Comparison of ENCODE assay signal across 10 cellular contexts in the genomic region with DNA sequence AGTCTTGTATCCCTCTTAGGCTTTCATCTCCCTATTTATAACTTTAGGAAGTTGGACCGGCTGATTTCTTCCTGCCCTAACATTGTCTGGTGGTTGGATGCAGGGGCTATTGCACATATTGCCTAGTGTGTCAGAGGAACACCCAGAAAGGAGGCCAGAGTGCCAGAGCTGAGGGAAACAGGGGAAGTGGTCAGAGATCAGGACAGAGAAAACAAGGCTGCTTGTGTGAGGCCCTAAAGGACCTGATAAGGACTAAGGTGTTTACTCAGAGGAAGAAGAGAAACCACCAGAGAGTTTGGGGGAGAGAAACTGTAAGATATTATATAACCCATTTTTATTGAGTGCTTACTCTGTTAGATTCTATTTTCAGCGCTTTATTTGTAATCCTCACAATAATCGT. TPM values are rescaled to one million over a fixed set of nuclear protein-coding genes. Genes with fewer than 3 reads are reported as not detected.
DNase-seq lines count a peak whose midpoint lies in the region; ATAC-seq lines count a peak whose summit lies in the region.
"Had no signal": no experiment of that assay in that cellular context is flagged by ENCODE, and none has a peak within 500 bp of the region (broad histone marks: within the 10 kb centered on the region; RNA-seq: fewer than 3 reads in every experiment).

No MANE protein-coding gene starts in this region.

- H3K4me1 Mint-ChIP-seq in natural killer cell treated with Interleukin-12 subunit alpha and Interleukin-12 subunit beta and Interleukin-15 and Interleukin-18, amount 100 ng/mL, for 72 hours (ENCODE audit: low read depth in 2 of 2) = peaks cover 9 to 20% of the 10 kb centered on the region in 2 donors

- DNase-seq in amniotic epithelial cell (ENCODE audit: low read depth) = peak; percentile 50
- DNase-seq in natural killer cell treated with Interleukin-12 subunit alpha and Interleukin-12 subunit beta and Interleukin-15 and Interleukin-18, amount 100 ng/mL, for 72 hours (ENCODE audit: low spot score) = no peak
- no peak for DNase-seq in RPMI8226
- no peak for DNase-seq in NK-92 treated with Interleukin-12 subunit alpha and Interleukin-12 subunit beta, amount 100 ng/mL, for 24 hours (lab: John Stamatoyannopoulos, UW)
- DNase-seq in activated effector memory CD4-positive, alpha-beta T cell treated with anti-CD3 and anti-CD28 coated beads, Interleukin-2, amount 50 U/mL, for 16 hours = no peak
- DNase-seq: PC-3, trophoblast cell had no signal

- H3K27ac Mint-ChIP-seq in natural killer cell treated with Interleukin-12 subunit alpha and Interleukin-12 subunit beta and Interleukin-15 and Interleukin-18, amount 100 ng/mL, for 72 hours = peak overlapping the region in 1 of 2 donors; percentile 25

- H3K4me3 Mint-ChIP-seq in natural killer cell treated with Interleukin-12 subunit alpha and Interleukin-12 subunit beta and Interleukin-15 and Interleukin-18, amount 100 ng/mL, for 72 hours = peak overlapping the region; percentile 7

- H3K36me3 Mint-ChIP-seq in natural killer cell treated with Interleukin-12 subunit alpha and Interleukin-12 subunit beta and Interleukin-15 and Interleukin-18, amount 100 ng/mL, for 72 hours = no peaks in the 10 kb centered on the region

- H3K9me3 Mint-ChIP-seq in natural killer cell treated with Interleukin-12 subunit alpha and Interleukin-12 subunit beta and Interleukin-15 and Interleukin-18, amount 100 ng/mL, for 72 hours = no peaks in the 10 kb centered on the region

- peak; percentile 54 for ATAC-seq in GM18861 (IDR thresholded peaks at IDR 0.05; ENCODE audit: unreplicated experiment)
- ATAC-seq in HG03378 (IDR thresholded peaks at IDR 0.05; ENCODE audit: unreplicated experiment) = peak; percentile 72
- ATAC-seq in natural killer cell treated with Interleukin-12 subunit alpha and Interleukin-12 subunit beta and Interleukin-15 and Interleukin-18, amount 100 ng/mL, for 72 hours = peak; percentile 59 to 66
- no peak for ATAC-seq in HG03520 (IDR thresholded peaks at IDR 0.05; ENCODE audit: unreplicated experiment)
- ATAC-seq: PC-3 had no signal

- no peaks in the 10 kb centered on the region for H3K27me3 Mint-ChIP-seq in natural killer cell treated with Interleukin-12 subunit alpha and Interleukin-12 subunit beta and Interleukin-15 and Interleukin-18, amount 100 ng/mL, for 72 hours

RNA-seq across cellular contexts. Expression of a gene that starts 53.9 kb away (rescaled TPM):
- total RNA-seq in natural killer cell treated with Interleukin-12 subunit alpha and Interleukin-12 subunit beta and Interleukin-15 and Interleukin-18, amount 100 ng/mL, for 72 hours = 10 to 100 TPM; 12.8 to 31.0 TPM
